In the genomic region with DNA sequence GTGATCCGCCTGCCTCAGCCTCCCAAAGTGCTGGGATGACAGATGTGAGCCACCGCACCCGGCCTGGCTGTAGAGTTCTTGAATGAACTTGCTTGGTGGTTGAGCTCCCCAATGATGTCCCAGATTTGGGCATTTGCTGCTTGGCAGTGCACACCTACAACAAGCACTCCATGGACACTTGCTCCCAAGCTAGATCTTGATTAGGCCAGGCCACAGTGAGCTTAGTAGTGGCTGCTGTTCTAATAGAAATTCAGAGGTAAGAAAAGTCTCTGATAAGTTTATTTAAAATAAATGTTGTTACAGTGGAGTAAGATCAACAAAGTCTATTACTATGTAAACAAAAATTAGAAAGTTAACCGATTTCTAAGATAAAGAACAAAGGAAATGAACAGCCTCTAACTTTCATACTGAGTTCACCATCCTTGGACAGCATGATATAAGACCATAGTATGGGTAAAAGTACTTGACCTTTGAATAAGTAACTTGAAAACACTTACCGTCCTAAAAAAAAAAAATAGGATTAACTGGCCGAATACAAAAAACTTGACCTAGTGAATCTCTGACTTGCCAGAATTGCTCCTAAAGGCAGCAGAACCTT, we compare ENCODE assay signal across 18 cellular contexts. TPM values are rescaled to one million over a fixed set of nuclear protein-coding genes. Genes with fewer than 3 reads are reported as not detected.
"Had no signal": no experiment of that assay in that cellular context is flagged by ENCODE, and none has a peak within 500 bp of the region (broad histone marks: within the 10 kb centered on the region; RNA-seq: fewer than 3 reads in every experiment).

No MANE protein-coding gene starts in this region.

- H3K9me3 Mint-ChIP-seq: activated CD4-positive, alpha-beta T cell treated with anti-CD3 and anti-CD28 coated beads, Interleukin-2, amount 10 ng/mL, durations not matched to agents 24 days and 14 days; activated naive CD8-positive, alpha-beta T cell treated with anti-CD3 and anti-CD28 coated beads, Interleukin-2, amount 10 ng/mL, durations not matched to agents 7 days and 5 days; effector memory CD8-positive, alpha-beta T cell; natural killer cell; WTC11 had no signal

- H3K27ac ChIP-seq: brain microvascular endothelial cell, epithelial cell of prostate, psoas muscle, thoracic aorta, uterus had no signal

- ATAC-seq: activated CD8-positive, alpha-beta T cell treated with anti-CD3 and anti-CD28 coated beads, Interleukin-2, amount 10 ng/mL, durations not matched to agents 7 days and 5 days; effector memory CD8-positive, alpha-beta T cell; natural killer cell; psoas muscle; sciatic nerve; WTC11 had no signal

- H3K4me3 ChIP-seq: psoas muscle, thoracic aorta, uterus had no signal

- H3K27me3 ChIP-seq: brain microvascular endothelial cell, uterus had no signal

- H3K27ac Mint-ChIP-seq: activated CD4-positive, alpha-beta T cell treated with anti-CD3 and anti-CD28 coated beads, Interleukin-2, amount 10 ng/mL, durations not matched to agents 24 days and 14 days; activated CD8-positive, alpha-beta T cell treated with anti-CD3 and anti-CD28 coated beads, Interleukin-2, amount 10 ng/mL, durations not matched to agents 7 days and 5 days; activated naive CD8-positive, alpha-beta T cell treated with anti-CD3 and anti-CD28 coated beads, Interleukin-2, amount 10 ng/mL, durations not matched to agents 7 days and 5 days; natural killer cell; WTC11 had no signal

- DNase-seq: activated CD4-positive, alpha-beta T cell treated with anti-CD3 and anti-CD28 coated beads, Interleukin-2, amount 10 ng/mL, durations not matched to agents 24 days and 14 days; activated CD8-positive, alpha-beta memory T cell treated with anti-CD3 and anti-CD28 coated beads, Interleukin-2, amount 50 U/mL, for 48 hours; activated CD8-positive, alpha-beta T cell treated with anti-CD3 and anti-CD28 coated beads, Interleukin-2, amount 10 ng/mL, durations not matched to agents 7 days and 5 days; activated gamma-delta T cell treated with Interleukin-2 at 50 U/mL for 16 hours; activated naive CD8-positive, alpha-beta T cell treated with anti-CD3 and anti-CD28 coated beads, Interleukin-2, amount 10 ng/mL, durations not matched to agents 7 days and 5 days; brain microvascular endothelial cell; effector memory CD8-positive, alpha-beta T cell; foreskin melanocyte; kidney glomerular epithelial cell; natural killer cell; psoas muscle; stimulated activated CD4-positive, alpha-beta T cell treated with anti-CD3 and anti-CD28 coated beads, Interleukin-1b, Interleukin-23, amount 100 ng/mL, for 48 hours; uterus had no signal

- H3K4me1 ChIP-seq: psoas muscle, uterus had no signal

- H3K4me3 Mint-ChIP-seq: activated CD4-positive, alpha-beta T cell treated with anti-CD3 and anti-CD28 coated beads, Interleukin-2, amount 10 ng/mL, durations not matched to agents 24 days and 14 days; activated CD8-positive, alpha-beta T cell treated with anti-CD3 and anti-CD28 coated beads, Interleukin-2, amount 10 ng/mL, durations not matched to agents 7 days and 5 days; activated naive CD8-positive, alpha-beta T cell treated with anti-CD3 and anti-CD28 coated beads, Interleukin-2, amount 10 ng/mL, durations not matched to agents 7 days and 5 days; effector memory CD8-positive, alpha-beta T cell; natural killer cell; WTC11 had no signal

- H3K36me3 ChIP-seq: brain microvascular endothelial cell, uterus had no signal

- H3K36me3 Mint-ChIP-seq: WTC11 had no signal

- H3K9me3 ChIP-seq: psoas muscle, thoracic aorta, uterus had no signal

- H3K4me1 Mint-ChIP-seq: activated naive CD8-positive, alpha-beta T cell treated with anti-CD3 and anti-CD28 coated beads, Interleukin-2, amount 10 ng/mL, durations not matched to agents 7 days and 5 days; WTC11 had no signal

- H3K27me3 Mint-ChIP-seq: activated CD4-positive, alpha-beta T cell treated with anti-CD3 and anti-CD28 coated beads, Interleukin-2, amount 10 ng/mL, durations not matched to agents 24 days and 14 days; activated naive CD8-positive, alpha-beta T cell treated with anti-CD3 and anti-CD28 coated beads, Interleukin-2, amount 10 ng/mL, durations not matched to agents 7 days and 5 days; effector memory CD8-positive, alpha-beta T cell had no signal

RNA-seq across cellular contexts. Expression of a gene that starts 1.0 kb away (rescaled TPM):
- total RNA-seq: fibroblast of lung, sciatic nerve had no signal
